In the genomic region with DNA sequence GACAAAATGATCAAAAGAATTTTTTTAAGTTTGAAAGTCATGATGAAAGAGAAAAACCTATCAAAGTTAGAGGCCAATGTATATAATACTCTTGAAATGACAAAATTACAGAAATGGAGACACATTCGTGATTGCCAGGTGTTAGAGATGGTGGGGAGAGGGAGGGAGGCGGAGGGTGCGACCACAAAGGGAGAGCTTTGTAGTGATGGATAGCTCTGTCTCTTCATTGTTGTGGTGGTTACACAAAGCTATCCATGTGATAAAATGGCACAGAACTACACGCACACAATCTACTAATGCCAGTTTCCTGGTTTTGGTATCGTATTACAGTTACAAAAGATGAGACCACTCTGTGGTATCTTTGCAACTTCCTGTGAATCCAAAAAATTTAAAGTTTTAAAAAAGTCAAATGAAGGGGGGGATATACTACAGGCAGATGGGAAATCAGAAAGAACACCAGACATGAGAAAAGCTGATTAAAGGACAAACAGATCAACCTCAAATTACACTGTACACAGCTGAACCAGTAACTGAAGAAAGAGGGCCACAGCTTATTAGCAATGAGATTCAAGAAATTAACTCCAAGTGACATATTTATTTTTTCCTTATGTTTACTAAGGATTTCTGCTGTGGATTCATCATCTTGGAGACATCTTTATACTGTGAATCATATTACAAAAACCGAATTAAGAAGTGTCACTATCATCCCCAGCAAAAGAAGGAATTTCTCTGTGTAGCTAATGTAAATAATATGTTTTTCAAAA, we compare ENCODE assay signal across 9 cellular contexts.
DNase-seq lines count a peak whose midpoint lies in the region; ATAC-seq, FAIRE-seq and TF ChIP-seq lines count a peak whose summit lies in the region.
"Had no signal": no experiment of that assay in that cellular context is flagged by ENCODE, and none has a peak within 500 bp of the region (broad histone marks: within the 10 kb centered on the region; RNA-seq: fewer than 3 reads in every experiment).

No MANE protein-coding gene starts in this region.

- H3K4me3 ChIP-seq in bronchial epithelial cell (ENCODE audit: low read depth, low read length) = no peak overlapping the region
- H3K4me3 ChIP-seq: SJCRH30 had no signal

- FAIRE-seq in bronchial epithelial cell (lab: Jason Lieb, UNC) = no peak
- FAIRE-seq: endothelial cell of umbilical vein had no signal

- no peak for TF ChIP-seq CTCF in bronchial epithelial cell (IDR thresholded peaks at IDR 0.05; ENCODE audit: insufficient read depth, low read length, severe bottlenecking)
- TF ChIP-seq CTCF in progenitor cell of endocrine pancreas (IDR thresholded peaks at IDR 0.05; ENCODE audit: unreplicated experiment) = no peak

- no peaks in the 10 kb centered on the region for H3K27me3 ChIP-seq in bronchial epithelial cell (ENCODE audit: control insufficient read depth, insufficient read depth, low read length)
- H3K27me3 ChIP-seq: SJCRH30 had no signal

- peaks cover 5% of the 10 kb centered on the region for H3K36me3 ChIP-seq in bronchial epithelial cell (ENCODE audit: control insufficient read depth, insufficient read depth, low read length)
- H3K36me3 ChIP-seq: SJCRH30 had no signal

- no peak overlapping the region for H3K4me3 Mint-ChIP-seq in progenitor cell of endocrine pancreas (ENCODE audit: low read depth)

- DNase-seq in HCEC 1CT (peak; percentile 55), NCI-H524 (lab: John Stamatoyannopoulos, UW) (peak; percentile 50 to 85), bronchial epithelial cell (ENCODE audit: low read depth) (peak; percentile 10), progenitor cell of endocrine pancreas (ENCODE audit: low spot score, unreplicated experiment) (no peak), epidermal melanocyte (ENCODE audit: insufficient read length, low spot score) (no peak)

- H3K9me3 Mint-ChIP-seq in progenitor cell of endocrine pancreas (ENCODE audit: low read depth) = no peaks in the 10 kb centered on the region

- H3K27ac Mint-ChIP-seq in progenitor cell of endocrine pancreas = peak overlapping the region; percentile 63

- ATAC-seq in esophagus mucosa (no peak), HG02763 (IDR thresholded peaks at IDR 0.05; ENCODE audit: unreplicated experiment) (no peak)

- H3K4me1 Mint-ChIP-seq in progenitor cell of endocrine pancreas (ENCODE audit: low read depth) = peaks cover 32% of the 10 kb centered on the region

- H3K36me3 Mint-ChIP-seq in progenitor cell of endocrine pancreas (ENCODE audit: insufficient read depth) = peaks cover 12% of the 10 kb centered on the region

- H3K27me3 Mint-ChIP-seq in progenitor cell of endocrine pancreas = no peaks in the 10 kb centered on the region

Comparison
In these comparisons a context has a peak if more than half of its experiments do, and no peak if none do; other contexts are left out.
1. DNase-seq: peak in HCEC 1CT (single experiment), NCI-H524 (2 of 2) and bronchial epithelial cell (single experiment); none in progenitor cell of endocrine pancreas (single experiment) and epidermal melanocyte (single experiment).